In the genomic region with DNA sequence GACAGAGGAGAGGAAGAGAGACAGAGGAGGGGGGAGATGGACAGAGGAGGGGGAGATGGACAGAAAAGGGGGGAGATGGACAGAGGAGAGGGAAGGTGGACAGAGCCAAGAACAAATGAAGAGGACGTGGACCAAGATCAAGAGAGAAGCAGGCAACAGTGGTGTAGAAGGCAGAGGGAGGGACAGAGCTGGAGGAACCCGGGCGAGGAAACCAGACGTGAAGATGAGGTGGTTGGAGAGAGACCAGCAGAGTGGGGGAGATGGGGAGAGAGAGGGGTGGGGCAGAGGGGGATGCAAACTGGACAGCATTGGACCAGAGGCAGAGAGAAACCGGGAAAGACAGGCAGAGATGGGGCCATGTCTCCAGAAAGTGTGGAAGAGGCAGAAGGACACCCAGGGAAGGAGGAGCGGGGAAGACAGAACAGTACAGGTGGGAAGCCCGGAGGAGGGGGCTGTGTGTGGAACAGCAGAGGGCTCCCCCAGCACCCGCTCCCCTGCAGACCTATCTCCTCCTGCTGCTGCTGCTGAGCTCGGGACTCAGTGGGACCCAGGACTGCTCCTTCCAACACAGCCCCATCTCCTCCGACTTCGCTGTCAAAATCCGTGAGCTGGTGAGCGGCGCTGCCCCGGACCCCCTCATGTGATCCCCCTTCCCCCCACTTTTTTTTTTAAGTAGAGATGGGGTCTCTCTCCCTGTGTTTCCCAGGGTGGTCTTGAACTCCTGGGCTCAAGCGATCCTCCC, we compare ENCODE assay signal across 1 cellular context.
A peak's percentile ranks its signal among the peaks of the same experiment; 100 is the strongest.
TF ChIP-seq lines count a peak whose summit lies in the region.

No MANE protein-coding gene starts in this region.

TF ChIP-seq in K562, 482 proteins besides CTCF, POLR2A, EP300 and RAD21:
- TF ChIP-seq ZBTB7A (IDR thresholded peaks at IDR 0.05; ENCODE audit: borderline replicate concordance, control insufficient read depth, low read depth, low read length) (0 out of 2 replicates have a peak, but pooled peaks have one; percentile 5), ZNF668 (CRISPR knock-in tag; IDR thresholded peaks at IDR 0.05) (no peak)
